In the genomic region with DNA sequence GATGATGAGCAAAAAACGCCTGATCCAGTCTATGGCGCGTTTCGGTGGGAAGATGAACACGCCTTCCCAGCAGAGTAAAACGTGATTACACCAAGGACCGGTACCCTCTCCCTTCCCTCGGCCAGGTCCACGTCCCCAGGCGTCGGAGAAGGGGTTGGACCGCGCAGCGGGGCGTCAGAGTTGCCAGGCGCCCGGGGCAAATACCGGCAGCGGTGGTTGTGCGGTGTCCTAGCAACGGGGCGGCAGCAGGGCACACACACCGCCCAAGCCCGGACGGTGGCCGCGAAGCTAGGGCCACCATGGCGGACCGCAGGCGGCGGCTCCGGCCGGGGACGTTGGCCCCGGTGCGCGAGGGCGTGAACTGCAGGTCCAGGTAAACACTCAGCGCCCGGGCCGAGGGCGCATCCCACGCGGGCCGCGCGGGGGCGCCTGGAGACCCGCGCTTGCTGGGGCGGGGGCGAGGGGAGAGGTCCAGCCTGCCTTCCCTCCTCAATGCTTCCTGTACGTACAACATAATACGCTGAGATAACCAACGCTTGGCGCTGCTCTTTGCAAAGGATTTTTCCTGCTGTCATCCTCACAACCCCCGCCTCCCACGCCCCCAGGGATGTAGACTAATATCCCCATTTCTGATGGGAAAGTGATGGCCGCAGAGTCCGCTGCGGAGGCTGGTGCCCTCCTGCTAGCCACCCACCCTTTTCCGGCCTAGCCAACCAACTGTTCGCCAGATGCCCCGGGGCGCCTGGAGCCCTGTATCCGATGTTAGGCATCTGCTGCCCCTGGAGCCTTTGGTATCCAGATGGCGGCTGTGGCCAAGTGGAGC, we compare ENCODE assay signal across 1 cellular context.
TF ChIP-seq lines count a peak whose summit lies in the region.

A gene with protein sequence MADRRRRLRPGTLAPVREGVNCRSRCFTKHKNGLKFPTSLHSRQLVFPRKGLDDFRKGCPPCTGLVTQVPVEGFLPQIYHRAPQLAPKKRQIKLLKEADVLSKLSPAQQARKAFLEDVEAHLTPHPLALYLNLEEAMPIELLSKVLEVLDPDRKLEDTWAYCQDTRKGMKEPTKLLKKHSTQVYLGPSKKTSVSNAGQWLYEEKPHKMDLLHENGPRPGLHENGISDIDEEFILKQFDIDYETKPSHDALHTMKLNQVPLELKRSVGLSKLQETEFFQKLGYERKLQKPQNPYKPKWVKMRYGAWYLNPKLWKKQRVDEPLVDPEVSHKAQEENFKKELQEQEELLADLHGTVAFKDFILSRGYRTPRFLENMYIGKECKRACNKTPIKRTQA (plus strand): TSS at position 274 of the 823 bp plus-strand sequence. CDS start 26 bp downstream, at position 300.

TF ChIP-seq in HepG2, 621 proteins besides CTCF, POLR2A, EP300 and RAD21 (continued from another document and continues in another):
- TF ChIP-seq RAD51 (IDR thresholded peaks at IDR 0.05; ENCODE audit: borderline replicate concordance) (no peak), EEA1 (CRISPR knock-in tag; IDR thresholded peaks at IDR 0.05; ENCODE audit: borderline replicate concordance) (no peak), KDM6A (CRISPR knock-in tag; IDR thresholded peaks at IDR 0.05; ENCODE audit: low read depth) (no peak), ZBTB38 (CRISPR knock-in tag; IDR thresholded peaks at IDR 0.05) (peak; percentile 81; the same call in 1 of the 2 replicates), SP1 (IDR thresholded peaks at IDR 0.05) (no peak), SP1 (CRISPR knock-in tag; IDR thresholded peaks at IDR 0.05) (0 out of 2 replicates have a peak, but pooled peaks have one; percentile 43), MED13 (CRISPR knock-in tag; IDR thresholded peaks at IDR 0.05) (no peak), KLF15 (CRISPR knock-in tag; IDR thresholded peaks at IDR 0.05; ENCODE audit: borderline replicate concordance) (no peak; the same call in 1 of the 2 replicates), NFIC (IDR thresholded peaks at IDR 0.05; ENCODE audit: low read length) (no peak), RFXANK (CRISPR knock-in tag; IDR thresholded peaks at IDR 0.05) (peak; percentile 98), ZNF333 (CRISPR knock-in tag; IDR thresholded peaks at IDR 0.05; ENCODE audit: borderline replicate concordance) (0 out of 2 replicates have a peak, but pooled peaks have one; percentile 47), JUND (CRISPR knock-in tag; IDR thresholded peaks at IDR 0.05) (0 out of 2 replicates have a peak, but pooled peaks have one; percentile 47), ZNF451 (CRISPR knock-in tag; IDR thresholded peaks at IDR 0.05) (peak; percentile 54; the same call in 1 of the 2 replicates), GZF1 (CRISPR knock-in tag; IDR thresholded peaks at IDR 0.05) (0 out of 2 replicates have a peak, but pooled peaks have one; percentile 29), HIVEP1 (CRISPR knock-in tag; IDR thresholded peaks at IDR 0.05) (peak; percentile 71; the same call in 1 of the 2 replicates), HNRNPL (IDR thresholded peaks at IDR 0.05; ENCODE audit: low read depth, low read length) (no peak), SMYD3 (CRISPR knock-in tag; IDR thresholded peaks at IDR 0.05) (0 out of 2 replicates have a peak, but pooled peaks have one; percentile 43), ZNF850 (CRISPR knock-in tag; conservative IDR thresholded peaks at IDR 0.05) (0 out of 2 replicates have a peak, but pooled peaks have one; percentile 42), ZNF343 (CRISPR knock-in tag; IDR thresholded peaks at IDR 0.05) (no peak), ZSCAN25 (CRISPR knock-in tag; IDR thresholded peaks at IDR 0.05) (no peak), MIER2 (CRISPR knock-in tag; IDR thresholded peaks at IDR 0.05) (peak; percentile 71), ZEB1 (IDR thresholded peaks at IDR 0.05; ENCODE audit: insufficient replicate concordance, low read depth) (no peak), NFKBIZ (CRISPR knock-in tag; IDR thresholded peaks at IDR 0.05) (0 out of 2 replicates have a peak, but pooled peaks have one; percentile 43), ZNF484 (CRISPR knock-in tag; IDR thresholded peaks at IDR 0.05; ENCODE audit: borderline replicate concordance, low read depth) (no peak), ZNF644 (CRISPR knock-in tag; IDR thresholded peaks at IDR 0.05; ENCODE audit: low read depth) (peak; percentile 58; the same call in 1 of the 2 replicates), ZNF33B (CRISPR knock-in tag; IDR thresholded peaks at IDR 0.05) (peak; percentile 30; the same call in 1 of the 2 replicates), CC2D1A (CRISPR knock-in tag; IDR thresholded peaks at IDR 0.05) (no peak), PCBP1 (IDR thresholded peaks at IDR 0.05; ENCODE audit: borderline replicate concordance, low read depth, low read length) (no peak), NCOA2 (CRISPR knock-in tag; IDR thresholded peaks at IDR 0.05) (peak; percentile 42; the same call in 1 of the 2 replicates), KMT2A (CRISPR knock-in tag; IDR thresholded peaks at IDR 0.05) (peak; percentile 71; the same call in 1 of the 2 replicates), ATF1 (CRISPR knock-in tag; IDR thresholded peaks at IDR 0.05) (no peak), LCORL (IDR thresholded peaks at IDR 0.05) (no peak), LCORL (CRISPR knock-in tag; IDR thresholded peaks at IDR 0.05) (peak; percentile 77)
- TF ChIP-seq, protein P1, sequence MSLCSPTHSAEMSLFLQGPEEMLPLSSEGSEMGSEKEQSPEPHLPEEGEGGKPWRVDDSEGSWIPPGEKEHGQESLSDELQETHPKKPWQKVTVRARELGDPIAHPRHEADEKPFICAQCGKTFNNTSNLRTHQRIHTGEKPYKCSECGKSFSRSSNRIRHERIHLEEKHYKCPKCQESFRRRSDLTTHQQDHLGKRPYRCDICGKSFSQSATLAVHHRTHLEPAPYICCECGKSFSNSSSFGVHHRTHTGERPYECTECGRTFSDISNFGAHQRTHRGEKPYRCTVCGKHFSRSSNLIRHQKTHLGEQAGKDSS (CRISPR knock-in tag; IDR thresholded peaks at IDR 0.05; ENCODE audit: borderline replicate concordance, low read depth) = peak; percentile 65; the same call in 1 of the 2 replicates
- TF ChIP-seq, protein P2, sequence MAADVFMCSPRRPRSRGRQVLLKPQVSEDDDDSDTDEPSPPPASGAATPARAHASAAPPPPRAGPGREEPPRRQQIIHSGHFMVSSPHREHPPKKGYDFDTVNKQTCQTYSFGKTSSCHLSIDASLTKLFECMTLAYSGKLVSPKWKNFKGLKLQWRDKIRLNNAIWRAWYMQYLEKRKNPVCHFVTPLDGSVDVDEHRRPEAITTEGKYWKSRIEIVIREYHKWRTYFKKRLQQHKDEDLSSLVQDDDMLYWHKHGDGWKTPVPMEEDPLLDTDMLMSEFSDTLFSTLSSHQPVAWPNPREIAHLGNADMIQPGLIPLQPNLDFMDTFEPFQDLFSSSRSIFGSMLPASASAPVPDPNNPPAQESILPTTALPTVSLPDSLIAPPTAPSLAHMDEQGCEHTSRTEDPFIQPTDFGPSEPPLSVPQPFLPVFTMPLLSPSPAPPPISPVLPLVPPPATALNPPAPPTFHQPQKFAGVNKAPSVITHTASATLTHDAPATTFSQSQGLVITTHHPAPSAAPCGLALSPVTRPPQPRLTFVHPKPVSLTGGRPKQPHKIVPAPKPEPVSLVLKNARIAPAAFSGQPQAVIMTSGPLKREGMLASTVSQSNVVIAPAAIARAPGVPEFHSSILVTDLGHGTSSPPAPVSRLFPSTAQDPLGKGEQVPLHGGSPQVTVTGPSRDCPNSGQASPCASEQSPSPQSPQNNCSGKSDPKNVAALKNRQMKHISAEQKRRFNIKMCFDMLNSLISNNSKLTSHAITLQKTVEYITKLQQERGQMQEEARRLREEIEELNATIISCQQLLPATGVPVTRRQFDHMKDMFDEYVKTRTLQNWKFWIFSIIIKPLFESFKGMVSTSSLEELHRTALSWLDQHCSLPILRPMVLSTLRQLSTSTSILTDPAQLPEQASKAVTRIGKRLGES (CRISPR knock-in tag; IDR thresholded peaks at IDR 0.05; ENCODE audit: borderline replicate concordance) = no peak
- TF ChIP-seq, protein P3, sequence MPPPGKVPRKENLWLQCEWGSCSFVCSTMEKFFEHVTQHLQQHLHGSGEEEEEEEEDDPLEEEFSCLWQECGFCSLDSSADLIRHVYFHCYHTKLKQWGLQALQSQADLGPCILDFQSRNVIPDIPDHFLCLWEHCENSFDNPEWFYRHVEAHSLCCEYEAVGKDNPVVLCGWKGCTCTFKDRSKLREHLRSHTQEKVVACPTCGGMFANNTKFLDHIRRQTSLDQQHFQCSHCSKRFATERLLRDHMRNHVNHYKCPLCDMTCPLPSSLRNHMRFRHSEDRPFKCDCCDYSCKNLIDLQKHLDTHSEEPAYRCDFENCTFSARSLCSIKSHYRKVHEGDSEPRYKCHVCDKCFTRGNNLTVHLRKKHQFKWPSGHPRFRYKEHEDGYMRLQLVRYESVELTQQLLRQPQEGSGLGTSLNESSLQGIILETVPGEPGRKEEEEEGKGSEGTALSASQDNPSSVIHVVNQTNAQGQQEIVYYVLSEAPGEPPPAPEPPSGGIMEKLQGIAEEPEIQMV (CRISPR knock-in tag; IDR thresholded peaks at IDR 0.05; ENCODE audit: low read depth) = peak; percentile 92
- TF ChIP-seq, protein P4, sequence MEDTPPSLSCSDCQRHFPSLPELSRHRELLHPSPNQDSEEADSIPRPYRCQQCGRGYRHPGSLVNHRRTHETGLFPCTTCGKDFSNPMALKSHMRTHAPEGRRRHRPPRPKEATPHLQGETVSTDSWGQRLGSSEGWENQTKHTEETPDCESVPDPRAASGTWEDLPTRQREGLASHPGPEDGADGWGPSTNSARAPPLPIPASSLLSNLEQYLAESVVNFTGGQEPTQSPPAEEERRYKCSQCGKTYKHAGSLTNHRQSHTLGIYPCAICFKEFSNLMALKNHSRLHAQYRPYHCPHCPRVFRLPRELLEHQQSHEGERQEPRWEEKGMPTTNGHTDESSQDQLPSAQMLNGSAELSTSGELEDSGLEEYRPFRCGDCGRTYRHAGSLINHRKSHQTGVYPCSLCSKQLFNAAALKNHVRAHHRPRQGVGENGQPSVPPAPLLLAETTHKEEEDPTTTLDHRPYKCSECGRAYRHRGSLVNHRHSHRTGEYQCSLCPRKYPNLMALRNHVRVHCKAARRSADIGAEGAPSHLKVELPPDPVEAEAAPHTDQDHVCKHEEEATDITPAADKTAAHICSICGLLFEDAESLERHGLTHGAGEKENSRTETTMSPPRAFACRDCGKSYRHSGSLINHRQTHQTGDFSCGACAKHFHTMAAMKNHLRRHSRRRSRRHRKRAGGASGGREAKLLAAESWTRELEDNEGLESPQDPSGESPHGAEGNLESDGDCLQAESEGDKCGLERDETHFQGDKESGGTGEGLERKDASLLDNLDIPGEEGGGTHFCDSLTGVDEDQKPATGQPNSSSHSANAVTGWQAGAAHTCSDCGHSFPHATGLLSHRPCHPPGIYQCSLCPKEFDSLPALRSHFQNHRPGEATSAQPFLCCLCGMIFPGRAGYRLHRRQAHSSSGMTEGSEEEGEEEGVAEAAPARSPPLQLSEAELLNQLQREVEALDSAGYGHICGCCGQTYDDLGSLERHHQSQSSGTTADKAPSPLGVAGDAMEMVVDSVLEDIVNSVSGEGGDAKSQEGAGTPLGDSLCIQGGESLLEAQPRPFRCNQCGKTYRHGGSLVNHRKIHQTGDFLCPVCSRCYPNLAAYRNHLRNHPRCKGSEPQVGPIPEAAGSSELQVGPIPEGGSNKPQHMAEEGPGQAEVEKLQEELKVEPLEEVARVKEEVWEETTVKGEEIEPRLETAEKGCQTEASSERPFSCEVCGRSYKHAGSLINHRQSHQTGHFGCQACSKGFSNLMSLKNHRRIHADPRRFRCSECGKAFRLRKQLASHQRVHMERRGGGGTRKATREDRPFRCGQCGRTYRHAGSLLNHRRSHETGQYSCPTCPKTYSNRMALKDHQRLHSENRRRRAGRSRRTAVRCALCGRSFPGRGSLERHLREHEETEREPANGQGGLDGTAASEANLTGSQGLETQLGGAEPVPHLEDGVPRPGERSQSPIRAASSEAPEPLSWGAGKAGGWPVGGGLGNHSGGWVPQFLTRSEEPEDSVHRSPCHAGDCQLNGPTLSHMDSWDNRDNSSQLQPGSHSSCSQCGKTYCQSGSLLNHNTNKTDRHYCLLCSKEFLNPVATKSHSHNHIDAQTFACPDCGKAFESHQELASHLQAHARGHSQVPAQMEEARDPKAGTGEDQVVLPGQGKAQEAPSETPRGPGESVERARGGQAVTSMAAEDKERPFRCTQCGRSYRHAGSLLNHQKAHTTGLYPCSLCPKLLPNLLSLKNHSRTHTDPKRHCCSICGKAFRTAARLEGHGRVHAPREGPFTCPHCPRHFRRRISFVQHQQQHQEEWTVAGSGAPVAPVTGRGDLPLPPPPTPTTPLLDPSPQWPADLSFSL (CRISPR knock-in tag; IDR thresholded peaks at IDR 0.05) = no peak
- TF ChIP-seq, protein P5, sequence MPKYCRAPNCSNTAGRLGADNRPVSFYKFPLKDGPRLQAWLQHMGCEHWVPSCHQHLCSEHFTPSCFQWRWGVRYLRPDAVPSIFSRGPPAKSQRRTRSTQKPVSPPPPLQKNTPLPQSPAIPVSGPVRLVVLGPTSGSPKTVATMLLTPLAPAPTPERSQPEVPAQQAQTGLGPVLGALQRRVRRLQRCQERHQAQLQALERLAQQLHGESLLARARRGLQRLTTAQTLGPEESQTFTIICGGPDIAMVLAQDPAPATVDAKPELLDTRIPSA (CRISPR knock-in tag; IDR thresholded peaks at IDR 0.05; ENCODE audit: borderline replicate concordance) = no peak
- TF ChIP-seq, protein P6, sequence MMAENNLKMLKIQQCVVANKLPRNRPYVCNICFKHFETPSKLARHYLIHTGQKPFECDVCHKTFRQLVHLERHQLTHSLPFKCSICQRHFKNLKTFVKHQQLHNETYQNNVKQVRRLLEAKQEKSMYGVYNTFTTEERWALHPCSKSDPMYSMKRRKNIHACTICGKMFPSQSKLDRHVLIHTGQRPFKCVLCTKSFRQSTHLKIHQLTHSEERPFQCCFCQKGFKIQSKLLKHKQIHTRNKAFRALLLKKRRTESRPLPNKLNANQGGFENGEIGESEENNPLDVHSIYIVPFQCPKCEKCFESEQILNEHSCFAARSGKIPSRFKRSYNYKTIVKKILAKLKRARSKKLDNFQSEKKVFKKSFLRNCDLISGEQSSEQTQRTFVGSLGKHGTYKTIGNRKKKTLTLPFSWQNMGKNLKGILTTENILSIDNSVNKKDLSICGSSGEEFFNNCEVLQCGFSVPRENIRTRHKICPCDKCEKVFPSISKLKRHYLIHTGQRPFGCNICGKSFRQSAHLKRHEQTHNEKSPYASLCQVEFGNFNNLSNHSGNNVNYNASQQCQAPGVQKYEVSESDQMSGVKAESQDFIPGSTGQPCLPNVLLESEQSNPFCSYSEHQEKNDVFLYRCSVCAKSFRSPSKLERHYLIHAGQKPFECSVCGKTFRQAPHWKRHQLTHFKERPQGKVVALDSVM (CRISPR knock-in tag; IDR thresholded peaks at IDR 0.05) = peak; percentile 23; the same call in 1 of the 2 replicates
- TF ChIP-seq, protein P7, sequence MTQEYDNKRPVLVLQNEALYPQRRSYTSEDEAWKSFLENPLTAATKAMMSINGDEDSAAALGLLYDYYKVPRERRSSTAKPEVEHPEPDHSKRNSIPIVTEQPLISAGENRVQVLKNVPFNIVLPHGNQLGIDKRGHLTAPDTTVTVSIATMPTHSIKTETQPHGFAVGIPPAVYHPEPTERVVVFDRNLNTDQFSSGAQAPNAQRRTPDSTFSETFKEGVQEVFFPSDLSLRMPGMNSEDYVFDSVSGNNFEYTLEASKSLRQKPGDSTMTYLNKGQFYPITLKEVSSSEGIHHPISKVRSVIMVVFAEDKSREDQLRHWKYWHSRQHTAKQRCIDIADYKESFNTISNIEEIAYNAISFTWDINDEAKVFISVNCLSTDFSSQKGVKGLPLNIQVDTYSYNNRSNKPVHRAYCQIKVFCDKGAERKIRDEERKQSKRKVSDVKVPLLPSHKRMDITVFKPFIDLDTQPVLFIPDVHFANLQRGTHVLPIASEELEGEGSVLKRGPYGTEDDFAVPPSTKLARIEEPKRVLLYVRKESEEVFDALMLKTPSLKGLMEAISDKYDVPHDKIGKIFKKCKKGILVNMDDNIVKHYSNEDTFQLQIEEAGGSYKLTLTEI (CRISPR knock-in tag; conservative IDR thresholded peaks at IDR 0.05) = no peak
- TF ChIP-seq, protein P8, sequence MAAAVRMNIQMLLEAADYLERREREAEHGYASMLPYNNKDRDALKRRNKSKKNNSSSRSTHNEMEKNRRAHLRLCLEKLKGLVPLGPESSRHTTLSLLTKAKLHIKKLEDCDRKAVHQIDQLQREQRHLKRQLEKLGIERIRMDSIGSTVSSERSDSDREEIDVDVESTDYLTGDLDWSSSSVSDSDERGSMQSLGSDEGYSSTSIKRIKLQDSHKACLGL (CRISPR knock-in tag; IDR thresholded peaks at IDR 0.05) = peak; percentile 86
